Comparison of ENCODE assay signal across 32 cellular contexts in the genomic region with DNA sequence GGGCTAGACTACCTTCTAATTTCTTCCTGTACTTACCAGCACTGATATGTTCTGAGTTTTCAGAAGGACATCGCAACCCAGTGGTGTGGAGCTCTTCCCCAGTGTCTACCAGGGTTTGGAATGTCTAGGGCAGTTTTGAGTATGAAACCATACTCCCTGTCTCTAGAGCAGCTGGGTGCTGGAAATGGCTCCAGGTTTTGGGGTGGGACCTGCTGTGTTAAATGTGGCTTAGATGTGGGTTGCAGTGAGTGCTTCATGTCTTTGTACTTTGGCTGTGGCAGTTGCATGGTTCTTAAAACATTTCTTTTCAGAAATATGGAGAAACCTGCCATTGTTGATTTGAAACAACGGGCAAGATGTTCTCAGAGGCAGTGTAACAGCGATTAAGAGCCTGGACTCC. TPM values are rescaled to one million over a fixed set of nuclear protein-coding genes. Genes with fewer than 3 reads are reported as not detected.
A peak's percentile ranks its signal among the peaks of the same experiment; 100 is the strongest.
DNase-seq lines count a peak whose midpoint lies in the region; ATAC-seq, FAIRE-seq and TF ChIP-seq lines count a peak whose summit lies in the region.
"Had no signal": no experiment of that assay in that cellular context is flagged by ENCODE, and none has a peak within 500 bp of the region (broad histone marks: within the 10 kb centered on the region; RNA-seq: fewer than 3 reads in every experiment).

No MANE protein-coding gene starts in this region.

- H3K9ac ChIP-seq in parathyroid adenoma: no peak overlapping the region
- H3K9ac ChIP-seq: GM23248 had no signal

- H3K36me3 ChIP-seq in parathyroid adenoma (ENCODE audit: control insufficient read depth, insufficient read depth, low read length) (no peaks in the 10 kb centered on the region), small intestine (ENCODE audit: control insufficient read depth in 2 of 2, insufficient read depth in 2 of 2, low read length in 2 of 2) (peaks cover 0 to 6% of the 10 kb centered on the region in 2 donors)
- H3K36me3 ChIP-seq: colonic mucosa, thyroid gland had no signal

- DNase-seq in T-helper 2 cell treated with Interferon-gamma antibody and Interleukin-4, amounts not matched to agents 5 μg/mL and 100 μg/mL, for 36 hours (ENCODE audit: low spot score): no peak
- DNase-seq in T-helper 2 cell: no peak
- no peak for DNase-seq in HFFc6
- DNase-seq in WTC11 (ENCODE audit: low spot score): no peak
- no peak for DNase-seq in small intestine
- DNase-seq in CD14-positive monocyte (ENCODE audit: low spot score): no peak
- no peak for DNase-seq in HPDE6-E6E7 (ENCODE audit: extremely low spot score)
- DNase-seq: activated CD4-positive, alpha-beta T cell treated with anti-CD3 and anti-CD28 coated beads, Interleukin-2, amount 50 U/mL, for 48 hours; activated effector memory CD4-positive, alpha-beta T cell treated with anti-CD3 and anti-CD28 coated beads, Interleukin-2, amount 50 U/mL, for 16 hours; amygdala; CD8-positive, alpha-beta T cell; colonic mucosa; effector memory CD8-positive, alpha-beta T cell; esophagus squamous epithelium; GM23248; immature natural killer cell; NCI-H1092; NCI-H1930; NCI-H69; pancreas; right cardiac atrium; stimulated activated naive CD8-positive, alpha-beta T cell treated with anti-CD3 and anti-CD28 coated beads, Interleukin-15, Interleukin-2, amounts not matched to agents 100 U/mL and 50 U/mL, for 24 hours; thyroid gland; WERI-Rb-1 had no signal

- POLR2A ChIA-PET in WTC11 (lab: Charles Lee): no interaction called here

- ATAC-seq in WTC11: no peak
- ATAC-seq: CD8-positive, alpha-beta T cell; effector memory CD8-positive, alpha-beta T cell; left lobe of liver; natural killer cell treated with Interleukin-12 subunit alpha and Interleukin-12 subunit beta and Interleukin-15 and Interleukin-18, amount 100 ng/mL, for 72 hours; pancreas; right cardiac atrium; SK-N-SH treated with all-trans-retinoic acid at 6 μM for 48 hours; stimulated activated naive CD8-positive, alpha-beta T cell treated with anti-CD3 and anti-CD28 coated beads, Interleukin-15, Interleukin-2, amounts not matched to agents 100 U/mL and 50 U/mL, for 24 hours had no signal

- CTCF ChIA-PET in WTC11 (lab: Charles Lee): interaction anchor here (3.8 kb wide), 1 partner anchor 30 kb away, joined by 14 read pairs; no protein-coding TSS in a partner anchor

- 93 to 94% (median 94%) methylated on average over 3 of the region's 3 CpGs for WGBS in small intestine, 3 donors

- peaks cover 22% of the 10 kb centered on the region for H3K4me1 Mint-ChIP-seq in T-helper 2 cell treated with Interferon-gamma antibody and Interleukin-4, amounts not matched to agents 5 μg/mL and 100 μg/mL, for 36 hours (ENCODE audit: low read depth)
- H3K4me1 Mint-ChIP-seq in HFFc6 (ENCODE audit: low read depth): peaks cover 76% of the 10 kb centered on the region
- H3K4me1 Mint-ChIP-seq in WTC11: peaks cover 88% of the 10 kb centered on the region
- peaks cover 38% of the 10 kb centered on the region for H3K4me1 Mint-ChIP-seq in CD14-positive monocyte

- H2AFZ ChIP-seq in parathyroid adenoma: no peak overlapping the region
- H2AFZ ChIP-seq: GM23248 had no signal

- H3K4me3 ChIP-seq in parathyroid adenoma (ENCODE audit: low read depth, low read length) (no peak overlapping the region), small intestine (ENCODE audit: low read depth in 1 of 2, low read length in 2 of 2) (no peak overlapping the region)
- H3K4me3 ChIP-seq: colonic mucosa, esophagus squamous epithelium, GM23248, pancreas, thyroid gland had no signal

- TF ChIP-seq CTCF in HFFc6 (IDR thresholded peaks at IDR 0.05): no peak
- no peak for TF ChIP-seq CTCF in WTC11 (IDR thresholded peaks at IDR 0.05)
- TF ChIP-seq CTCF in parathyroid adenoma (IDR thresholded peaks at IDR 0.05): no peak
- no peak for TF ChIP-seq CTCF in CD14-positive monocyte (IDR thresholded peaks at IDR 0.05)

- H3K4me3 Mint-ChIP-seq in T-helper 2 cell treated with Interferon-gamma antibody and Interleukin-4, amounts not matched to agents 5 μg/mL and 100 μg/mL, for 36 hours: no peak overlapping the region
- H3K4me3 Mint-ChIP-seq in HFFc6 (no peak overlapping the region), WTC11 (no peak overlapping the region), CD14-positive monocyte (no peak overlapping the region)
- H3K4me3 Mint-ChIP-seq: CD8-positive, alpha-beta T cell; effector memory CD8-positive, alpha-beta T cell; immature natural killer cell; natural killer cell treated with Interleukin-12 subunit alpha and Interleukin-12 subunit beta and Interleukin-15 and Interleukin-18, amount 100 ng/mL, for 72 hours had no signal

- peak overlapping the region; percentile 0 for H3K27ac Mint-ChIP-seq in T-helper 2 cell treated with Interferon-gamma antibody and Interleukin-4, amounts not matched to agents 5 μg/mL and 100 μg/mL, for 36 hours
- peak overlapping the region; percentile 17; the same call in 1 of the 2 replicates for H3K27ac Mint-ChIP-seq in HFFc6
- peak overlapping the region; percentile 94 for H3K27ac Mint-ChIP-seq in WTC11
- H3K27ac Mint-ChIP-seq in CD14-positive monocyte: peak overlapping the region in 1 of 7 donors; percentile 33
- H3K27ac Mint-ChIP-seq: CD8-positive, alpha-beta T cell; effector memory CD8-positive, alpha-beta T cell had no signal

- intact Hi-C loops in CD14-positive monocyte (cut with micrococcal nuclease): loop anchor here in 1 of 2 donors (5.0 kb wide), 1 partner anchor 212 kb away; no protein-coding TSS in a partner anchor

- no peak overlapping the region for H3K4me2 ChIP-seq in parathyroid adenoma (ENCODE audit: low read length)

- H3K9me3 ChIP-seq in parathyroid adenoma (ENCODE audit: control insufficient read depth, low read length) (no peaks in the 10 kb centered on the region), small intestine (ENCODE audit: control insufficient read depth, low read depth) (no peaks in the 10 kb centered on the region)
- H3K9me3 ChIP-seq: colonic mucosa, esophagus squamous epithelium, pancreas, thyroid gland had no signal

- H3K27me3 Mint-ChIP-seq in T-helper 2 cell treated with Interferon-gamma antibody and Interleukin-4, amounts not matched to agents 5 μg/mL and 100 μg/mL, for 36 hours (ENCODE audit: low read depth): no peaks in the 10 kb centered on the region
- H3K27me3 Mint-ChIP-seq in HFFc6 (ENCODE audit: insufficient read depth) (no peaks in the 10 kb centered on the region), WTC11 (ENCODE audit: low read depth) (no peaks in the 10 kb centered on the region), CD14-positive monocyte (ENCODE audit: low read depth in 3 of 3) (no peaks in the 10 kb centered on the region)
- H3K27me3 Mint-ChIP-seq: effector memory CD8-positive, alpha-beta T cell; natural killer cell treated with Interleukin-12 subunit alpha and Interleukin-12 subunit beta and Interleukin-15 and Interleukin-18, amount 100 ng/mL, for 72 hours had no signal

- H3K36me3 Mint-ChIP-seq in T-helper 2 cell treated with Interferon-gamma antibody and Interleukin-4, amounts not matched to agents 5 μg/mL and 100 μg/mL, for 36 hours (ENCODE audit: low read depth): peaks cover 21% of the 10 kb centered on the region
- H3K36me3 Mint-ChIP-seq in HFFc6 (ENCODE audit: low read depth): peaks cover 17% of the 10 kb centered on the region
- peaks cover 3% of the 10 kb centered on the region for H3K36me3 Mint-ChIP-seq in WTC11
- H3K36me3 Mint-ChIP-seq in CD14-positive monocyte: peaks cover 63% of the 10 kb centered on the region in 2 donors

- H3K4me1 ChIP-seq in parathyroid adenoma: peaks cover 48% of the 10 kb centered on the region
- no peaks in the 10 kb centered on the region for H3K4me1 ChIP-seq in small intestine (ENCODE audit: control insufficient read depth in 2 of 2, insufficient read depth in 1 of 2, low read depth in 1 of 2, low read length in 1 of 2)
- H3K4me1 ChIP-seq: colonic mucosa had no signal

- H3K79me2 ChIP-seq in parathyroid adenoma: peaks cover 63% of the 10 kb centered on the region

- FAIRE-seq in small intestine (lab: Jason Lieb, UNC): no peak
- FAIRE-seq: bronchial epithelial cell, frontal cortex, G401.6 had no signal

- H3K27me3 ChIP-seq in parathyroid adenoma (ENCODE audit: control insufficient read depth, insufficient read depth, low read length) (no peaks in the 10 kb centered on the region), small intestine (ENCODE audit: control insufficient read depth in 2 of 2, insufficient read depth in 2 of 2, low read length in 2 of 2) (no peaks in the 10 kb centered on the region)
- H3K27me3 ChIP-seq: colonic mucosa, esophagus squamous epithelium, pancreas, thyroid gland had no signal

- H3K9me3 Mint-ChIP-seq in T-helper 2 cell treated with Interferon-gamma antibody and Interleukin-4, amounts not matched to agents 5 μg/mL and 100 μg/mL, for 36 hours: no peaks in the 10 kb centered on the region
- H3K9me3 Mint-ChIP-seq in HFFc6 (no peaks in the 10 kb centered on the region), WTC11 (no peaks in the 10 kb centered on the region), CD14-positive monocyte (no peaks in the 10 kb centered on the region)
- H3K9me3 Mint-ChIP-seq: CD8-positive, alpha-beta T cell; effector memory CD8-positive, alpha-beta T cell; immature natural killer cell; natural killer cell treated with Interleukin-12 subunit alpha and Interleukin-12 subunit beta and Interleukin-15 and Interleukin-18, amount 100 ng/mL, for 72 hours had no signal

- H3K27ac ChIP-seq in parathyroid adenoma (peak overlapping the region; percentile 3), small intestine (ENCODE audit: low read depth in 1 of 2, low read length in 1 of 2) (no peak overlapping the region)
- H3K27ac ChIP-seq: 22Rv1, colonic mucosa, esophagus squamous epithelium, GM23248, pancreas, thyroid gland, WERI-Rb-1 had no signal

TF ChIP-seq in WTC11, 78 proteins besides CTCF, POLR2A, EP300 and RAD21:
- no peak for TF ChIP-seq ZNF219 (CRISPR knock-in tag; IDR thresholded peaks at IDR 0.05; ENCODE audit: borderline replicate concordance)
TF ChIP-seq in WTC11: peak in this region for 0.

RNA-seq across cellular contexts. Expression of a gene that starts 48.4 kb away (rescaled TPM):
- total RNA-seq in HFFc6 (2021; fragmentation: NEBNext Ultra II Directional; extraction: Animal tissue kit (Norgen Biotek cat#: 25700)): 100 to 1,000 TPM in 1 of 6 experiments, 10 to 100 TPM in 5; 64.5 to 119 (median 87.8) TPM
- 78.4 to 100 TPM (median 82.2 TPM) in 3 replicates for total RNA-seq in WTC11 (2021)
- polyA plus RNA-seq in small intestine (10 to 100 TPM in 2 of 3 donors, 1 to 10 TPM in 1; 6.0 to 29.4 (median 13.0) TPM), CD14-positive monocyte (10 to 100 TPM; 19.9 to 24.4 TPM)
